Comparison of ENCODE assay signal across 8 cellular contexts in genomic region chr2:201129044-201129505, GRCh38. TPM values are rescaled to one million over a fixed set of nuclear protein-coding genes. Genes with fewer than 3 reads are reported as not detected.
DNase-seq lines count a peak whose midpoint lies in the region; ATAC-seq, FAIRE-seq and TF ChIP-seq lines count a peak whose summit lies in the region.

No MANE protein-coding gene starts in this region.

- peak overlapping the region; percentile 99 for H3K27ac ChIP-seq in GM12878 (ENCODE audit: control insufficient read depth, insufficient read depth)
- H3K27ac ChIP-seq in mesodermal cell (ENCODE audit: low read depth, low read length, severe bottlenecking): peak overlapping the region; percentile 78

- SMC1A ChIA-PET in GM12878 (lab: Charles Lee; ENCODE audit: uncharacterized antibody, unreplicated experiment): interaction anchor here (0.9 to 6.6 kb wide), 7 partner anchors 10 to 223 kb away, joined by 3 to 143 read pairs (median 3); partner anchors contain the start of gene CFLAR

- TF ChIP-seq RAD21 in GM12878 (IDR thresholded peaks at IDR 0.05; ENCODE audit: insufficient read depth, low read depth, low read length): no peak

- no peaks in the 10 kb centered on the region for H3K27me3 ChIP-seq in GM12878 (replicated peaks in 1 of 2; ENCODE audit: control insufficient read depth in 2 of 2, insufficient read depth in 2 of 2, low read length in 1 of 2)

- H4K20me1 ChIP-seq in GM12878 (ENCODE audit: control insufficient read depth, insufficient read depth): no peaks in the 10 kb centered on the region

- 18% methylated on average over 4 of the region's 4 CpGs for WGBS in GM12878 (ENCODE audit: insufficient coverage, insufficient replicate concordance, low lambda C conversion rate, missing lambda C conversion rate)
- WGBS in mesodermal cell (ENCODE audit: insufficient coverage in 2 of 2), 2 experiments: 84 to 86% methylated on average over 2 to 3 of the region's 4 CpGs

- peak overlapping the region; percentile 94 for H3K4me2 ChIP-seq in GM12878 (ENCODE audit: control insufficient read depth, insufficient read depth)

- H3K4me1 ChIP-seq in GM12878 (ENCODE audit: control insufficient read depth, insufficient read depth, low read length): peaks cover 36% of the 10 kb centered on the region
- peaks cover 69% of the 10 kb centered on the region for H3K4me1 ChIP-seq in mesodermal cell (ENCODE audit: control insufficient read depth, insufficient read depth, low read length, poor library complexity, severe bottlenecking)

- ATAC-seq in GM12878 (peak; percentile 13), GM19455 (IDR thresholded peaks at IDR 0.05; ENCODE audit: unreplicated experiment) (no peak)

- CTCF ChIA-PET in GM12878 (lab: Yijun Ruan, JAX): interaction anchor here (0.8 to 5.0 kb wide), 10 partner anchors 8 to 224 kb away, joined by 3 to 38 read pairs (median 6); partner anchors contain the start of genes CASP10 and CFLAR

- POLR2A ChIA-PET in GM12878 (lab: Charles Lee): interaction anchor here (0.6 to 5.6 kb wide), 8 partner anchors 11 to 104 kb away, joined by 3 to 127 read pairs (median 4); partner anchors contain the start of gene CFLAR

- peak; percentile 73 for DNase-seq in MV-4-11 (lab: John Stamatoyannopoulos, UW)
- no peak for DNase-seq in GM12878 (ENCODE audit: low read depth, low spot score)
- DNase-seq in NCI-H146 treated with DMSO at 0.1 percent for 48 hours (lab: John Stamatoyannopoulos, UW; ENCODE audit: unreplicated experiment): no peak
- no peak for DNase-seq in NCI-H2227 treated with DMSO at 0.1 percent for 48 hours (lab: John Stamatoyannopoulos, UW)
- DNase-seq in NCI-H2081 (lab: John Stamatoyannopoulos, UW): no peak

- no TSS peak for BruUV-seq in GM12878 (replicated peaks; lab: Mats Ljungman, UMichigan)

- H3K9me3 ChIP-seq in GM12878 (replicated peaks; ENCODE audit: control insufficient read depth, insufficient read depth, low read length) (no peaks in the 10 kb centered on the region), mesodermal cell (ENCODE audit: control insufficient read depth, low read length) (no peaks in the 10 kb centered on the region)

- peak overlapping the region; percentile 29; the same call in 1 of the 2 replicates for H2AFZ ChIP-seq in GM12878 (ENCODE audit: control insufficient read depth, low read depth, low read length)

- H3K9ac ChIP-seq in GM12878 (ENCODE audit: control insufficient read depth, insufficient read depth, low read length): peak overlapping the region; percentile 67

- TF ChIP-seq POLR2A in GM12878 (IDR thresholded peaks at IDR 0.05; ENCODE audit: low read depth, low read length): no peak; the same call in 1 of the 2 replicates

- H3K4me3 ChIP-seq in GM08714 (ENCODE audit: low read length) (peak overlapping the region; percentile 58), GM12878 (peak overlapping the region; percentile 88), mesodermal cell (ENCODE audit: extremely low read depth, insufficient read depth, low read length, poor library complexity, severe bottlenecking) (no peak overlapping the region)

- H3K79me2 ChIP-seq in GM12878 (ENCODE audit: control insufficient read depth, insufficient read depth, low read length): peaks cover 96% of the 10 kb centered on the region

- TF ChIP-seq CTCF in GM12878 (IDR thresholded peaks at IDR 0.05 in 2 of 3, conservative IDR thresholded peaks at IDR 0.05 in 1 of 3; ENCODE audit: control insufficient read depth in 2 of 3, extremely low read depth in 1 of 3, insufficient read depth in 1 of 3, low read depth in 3 of 3, low read length in 3 of 3): no peak

- H3K36me3 ChIP-seq in GM12878 (ENCODE audit: control insufficient read depth in 2 of 2, insufficient read depth in 2 of 2, low read length in 1 of 2): peaks cover 0 to 7% of the 10 kb centered on the region in 2 experiments
- peaks cover 16% of the 10 kb centered on the region for H3K36me3 ChIP-seq in mesodermal cell (ENCODE audit: control insufficient read depth, insufficient read depth, low read length)

- peak; percentile 85 for FAIRE-seq in GM12878 (lab: Jason Lieb, UNC)

- intact Hi-C loops in GM12878 (cut with micrococcal nuclease; ENCODE audit: unreplicated experiment): loop anchor here (1.0 kb wide), 1 partner anchor 11 kb away; no protein-coding TSS in a partner anchor

- RAD21 ChIA-PET in GM12878 (lab: Charles Lee; ENCODE audit: unreplicated experiment): interaction anchor here (0.7 to 5.4 kb wide), 7 partner anchors 9 to 265 kb away, joined by 3 to 52 read pairs (median 4); partner anchors contain the start of genes CASP10 and CLK1

- peak; percentile 7 to 83; a peak in 2 of 4 replicates for TF ChIP-seq EP300 in GM12878 (IDR thresholded peaks at IDR 0.05; ENCODE audit: borderline replicate concordance in 1 of 2, control insufficient read depth in 1 of 2, low read depth in 2 of 2, low read length in 2 of 2)

- in situ Hi-C loops in GM12878 (cut with MboI): no loop called here

RNA-seq across cellular contexts. Expression of gene CFLAR, which starts 13.1 kb away (rescaled TPM):
- total RNA-seq in GM12878 (2013; cell fraction: nucleolus; rRNA removed): 905 and 928 TPM in 2 replicates
- total RNA-seq in GM12878 (2014; rRNA removed): 81.4 and 106 TPM in 2 replicates
- total RNA-seq in GM12878 (2014; rRNA removed; fragmentation: Illumina TruSeq; extraction: Trizol): 109 and 110 TPM in 2 replicates
- 97.7 and 99.5 TPM in 2 replicates for total RNA-seq in GM12878 (2021)
- 96.3 TPM for polyA plus RNA-seq in GM12878 (2011; ENCODE audit: low read depth)
- polyA plus RNA-seq in GM12878 (2011; rRNA removed): 181 and 241 TPM in 2 replicates
- polyA plus RNA-seq in GM12878 (2011; cell fraction: cytosol; rRNA removed): 90.5 and 101 TPM in 2 replicates
- polyA plus RNA-seq in GM12878 (2011; cell fraction: nucleus; rRNA removed): 157 and 170 TPM in 2 replicates
- 109 and 116 TPM in 2 replicates for polyA plus RNA-seq in GM12878 (2012)
- polyA plus RNA-seq in GM12878 (2014; fragmentation: Illumina TruSeq; extraction: Trizol): 103 and 125 TPM in 2 replicates
- polyA plus RNA-seq in GM12878 (2014; fragmentation: Nextera tagmentation; extraction: Ambion mirVana): 100 to 1,000 TPM; 103 to 105 TPM
- 70.5 and 80.6 TPM in 2 replicates for polyA plus RNA-seq in GM12878 (2014; rRNA removed)
- polyA plus RNA-seq in GM12878 (2016; fragmentation: Nextera tagmentation; extraction: Ambion mirVana): 10 to 100 TPM; 87.2 to 89.4 TPM
- 249 and 253 TPM in 2 replicates for polyA minus RNA-seq in GM12878 (2011; rRNA and poly(A)+ RNA removed)
- polyA minus RNA-seq in GM12878 (2011; cell fraction: cytosol; rRNA and poly(A)+ RNA removed): 50.2 and 65.0 TPM in 2 replicates
- 155 and 248 TPM in 2 replicates for polyA minus RNA-seq in GM12878 (2011; cell fraction: nucleus; rRNA and poly(A)+ RNA removed)
- polyA plus RNA-seq in mesodermal cell (2013, experiment 1 of 2): 58.5 TPM
- 42.6 TPM for polyA plus RNA-seq in mesodermal cell (2013, experiment 2 of 2)

RNA-seq across cellular contexts. Expression of gene CASP10, which starts 53.9 kb away (rescaled TPM):
- total RNA-seq in GM12878 (2013; cell fraction: nucleolus; rRNA removed): 61.5 and 63.7 TPM in 2 replicates
- 12.8 and 13.1 TPM in 2 replicates for total RNA-seq in GM12878 (2014; rRNA removed)
- total RNA-seq in GM12878 (2014; rRNA removed; fragmentation: Illumina TruSeq; extraction: Trizol): 12.8 and 13.3 TPM in 2 replicates
- total RNA-seq in GM12878 (2021): 11.2 and 12.4 TPM in 2 replicates
- polyA plus RNA-seq in GM12878 (2011; ENCODE audit: low read depth): 2.8 TPM
- 14.1 and 17.9 TPM in 2 replicates for polyA plus RNA-seq in GM12878 (2011; rRNA removed)
- 8.3 and 9.7 TPM in 2 replicates for polyA plus RNA-seq in GM12878 (2011; cell fraction: cytosol; rRNA removed)
- 8.6 and 10.8 TPM in 2 replicates for polyA plus RNA-seq in GM12878 (2011; cell fraction: nucleus; rRNA removed)
- 2.5 and 2.7 TPM in 2 replicates for polyA plus RNA-seq in GM12878 (2012)
- polyA plus RNA-seq in GM12878 (2014; fragmentation: Illumina TruSeq; extraction: Trizol): 11.5 and 14.8 TPM in 2 replicates
- 1 to 10 TPM; 7.5 to 9.5 TPM for polyA plus RNA-seq in GM12878 (2014; fragmentation: Nextera tagmentation; extraction: Ambion mirVana)
- polyA plus RNA-seq in GM12878 (2014; rRNA removed): 9.8 and 10.1 TPM in 2 replicates
- 1 to 10 TPM; 7.2 to 9.1 TPM for polyA plus RNA-seq in GM12878 (2016; fragmentation: Nextera tagmentation; extraction: Ambion mirVana)
- polyA minus RNA-seq in GM12878 (2011; rRNA and poly(A)+ RNA removed): 15.7 and 18.5 TPM in 2 replicates
- 4.1 and 6.7 TPM in 2 replicates for polyA minus RNA-seq in GM12878 (2011; cell fraction: cytosol; rRNA and poly(A)+ RNA removed)
- 7.4 and 9.2 TPM in 2 replicates for polyA minus RNA-seq in GM12878 (2011; cell fraction: nucleus; rRNA and poly(A)+ RNA removed)
- 6.2 TPM for polyA plus RNA-seq in mesodermal cell (2013, experiment 1 of 2)
- polyA plus RNA-seq in mesodermal cell (2013, experiment 2 of 2): 4.9 TPM

RNA-seq across cellular contexts. Expression of gene NDUFB3, which starts 57.3 kb away (rescaled TPM):
- 4.3 and 7.4 TPM in 2 replicates for total RNA-seq in GM12878 (2013; cell fraction: nucleolus; rRNA removed)
- 115 and 153 TPM in 2 replicates for total RNA-seq in GM12878 (2014; rRNA removed)
- 188 and 189 TPM in 2 replicates for total RNA-seq in GM12878 (2014; rRNA removed; fragmentation: Illumina TruSeq; extraction: Trizol)
- total RNA-seq in GM12878 (2021): 129 and 146 TPM in 2 replicates
- 209 TPM for polyA plus RNA-seq in GM12878 (2011; ENCODE audit: low read depth)
- polyA plus RNA-seq in GM12878 (2011; rRNA removed): 157 and 257 TPM in 2 replicates
- 44.7 and 46.5 TPM in 2 replicates for polyA plus RNA-seq in GM12878 (2011; cell fraction: cytosol; rRNA removed)
- 46.6 and 51.5 TPM in 2 replicates for polyA plus RNA-seq in GM12878 (2011; cell fraction: nucleus; rRNA removed)
- 113 and 145 TPM in 2 replicates for polyA plus RNA-seq in GM12878 (2012)
- 152 and 190 TPM in 2 replicates for polyA plus RNA-seq in GM12878 (2014; fragmentation: Illumina TruSeq; extraction: Trizol)
- 1,000 to 10,000 TPM; 1,005 to 1,059 TPM for polyA plus RNA-seq in GM12878 (2014; fragmentation: Nextera tagmentation; extraction: Ambion mirVana)
- polyA plus RNA-seq in GM12878 (2014; rRNA removed): 180 and 186 TPM in 2 replicates
- 100 to 1,000 TPM; 665 to 671 TPM for polyA plus RNA-seq in GM12878 (2016; fragmentation: Nextera tagmentation; extraction: Ambion mirVana)
- polyA minus RNA-seq in GM12878 (2011; rRNA and poly(A)+ RNA removed): 14.3 and 23.6 TPM in 2 replicates
- polyA minus RNA-seq in GM12878 (2011; cell fraction: cytosol; rRNA and poly(A)+ RNA removed): 10.8 and 20.4 TPM in 2 replicates
- polyA minus RNA-seq in GM12878 (2011; cell fraction: nucleus; rRNA and poly(A)+ RNA removed): 4.4 and 5.4 TPM in 2 replicates
- 118 TPM for polyA plus RNA-seq in mesodermal cell (2013, experiment 1 of 2)
- polyA plus RNA-seq in mesodermal cell (2013, experiment 2 of 2): 130 TPM

RNA-seq across cellular contexts. Expression of gene HYCC2, which starts 57.6 kb away (rescaled TPM):
- total RNA-seq in GM12878 (2013; cell fraction: nucleolus; rRNA removed): 59.1 and 62.7 TPM in 2 replicates
- total RNA-seq in GM12878 (2014; rRNA removed) (6.0 and 7.3 TPM in 2 replicates), GM12878 (2014; rRNA removed; fragmentation: Illumina TruSeq; extraction: Trizol) (9.5 and 11.1 TPM in 2 replicates), GM12878 (2021) (15.2 and 17.4 TPM in 2 replicates)
- polyA plus RNA-seq in GM12878 (2011; ENCODE audit: low read depth): 2.7 TPM
- polyA plus RNA-seq in GM12878 (2011; rRNA removed) (9.2 and 14.4 TPM in 2 replicates), GM12878 (2014; fragmentation: Illumina TruSeq; extraction: Trizol) (6.7 and 8.5 TPM in 2 replicates), GM12878 (2014; fragmentation: Nextera tagmentation; extraction: Ambion mirVana) (1 to 10 TPM; 3.4 to 6.8 TPM), GM12878 (2014; rRNA removed) (4.6 and 4.9 TPM in 2 replicates), GM12878 (2016; fragmentation: Nextera tagmentation; extraction: Ambion mirVana) (10 to 100 TPM; 11.6 to 12.9 TPM)
- 3.5 and 3.8 TPM in 2 replicates for polyA plus RNA-seq in GM12878 (2011; cell fraction: cytosol; rRNA removed)
- polyA plus RNA-seq in GM12878 (2011; cell fraction: nucleus; rRNA removed): 7.1 and 8.4 TPM in 2 replicates
- polyA plus RNA-seq in GM12878 (2012): 3.5 and 5.0 TPM in 2 replicates
- 16.7 and 18.8 TPM in 2 replicates for polyA minus RNA-seq in GM12878 (2011; rRNA and poly(A)+ RNA removed)
- 4.7 and 5.9 TPM in 2 replicates for polyA minus RNA-seq in GM12878 (2011; cell fraction: cytosol; rRNA and poly(A)+ RNA removed)
- 12.7 and 21.8 TPM in 2 replicates for polyA minus RNA-seq in GM12878 (2011; cell fraction: nucleus; rRNA and poly(A)+ RNA removed)
- polyA plus RNA-seq in mesodermal cell (2013, experiment 1 of 2): 8.4 TPM
- 7.6 TPM for polyA plus RNA-seq in mesodermal cell (2013, experiment 2 of 2)
